21 cellular contexts compared by ENCODE assay signal in genomic region chr11:87301785-87302540, GRCh38.
"Had no signal": no experiment of that assay in that cellular context is flagged by ENCODE, and none has a peak within 500 bp of the region (broad histone marks: within the 10 kb centered on the region; RNA-seq: fewer than 3 reads in every experiment).

No MANE protein-coding gene starts in this region.

- H3K9me3 Mint-ChIP-seq: activated naive CD8-positive, alpha-beta T cell treated with anti-CD3 and anti-CD28 coated beads, Interleukin-2, amount 10 ng/mL, durations not matched to agents 7 days and 5 days; activated T-cell treated with anti-CD3 and anti-CD28 coated beads, Interleukin-2, amount 50 U/mL, for 24 hours; activated T-helper 2 cell treated with anti-CD3 and anti-CD28 coated beads, Interferon-gamma antibody, Interleukin-2, Interleukin-4, amounts not matched to agents 10 μg/mL and 5 μg/mL and 100 μg/mL, durations not matched to agents 14 hours and 24 hours and 36 hours; nephron progenitor cell; T-helper 2 cell treated with Interferon-gamma antibody and Interleukin-4, amounts not matched to agents 5 μg/mL and 100 μg/mL, for 36 hours; WTC11 had no signal

- H3K4me3 Mint-ChIP-seq: activated CD4-positive, alpha-beta T cell treated with anti-CD3 and anti-CD28 coated beads for 36 hours; activated CD8-positive, alpha-beta T cell treated with anti-CD3 and anti-CD28 coated beads for 36 hours; activated naive CD8-positive, alpha-beta T cell treated with anti-CD3 and anti-CD28 coated beads, Interleukin-2, amount 10 ng/mL, durations not matched to agents 7 days and 5 days; activated T-cell treated with anti-CD3 and anti-CD28 coated beads, Interleukin-2, amount 50 U/mL, for 24 hours; effector memory CD8-positive, alpha-beta T cell; nephron progenitor cell; T-helper 2 cell treated with Interferon-gamma antibody and Interleukin-4, amounts not matched to agents 5 μg/mL and 100 μg/mL, for 36 hours; WTC11 had no signal

- H3K36me3 ChIP-seq: cardiac muscle cell, lower lobe of right lung, vagina had no signal

- H3K36me3 Mint-ChIP-seq: WTC11 had no signal

- H3K9me3 ChIP-seq: lower lobe of right lung, vagina had no signal

- DNase-seq: activated CD4-positive, alpha-beta T cell treated with anti-CD3 and anti-CD28 coated beads for 36 hours; activated CD8-positive, alpha-beta T cell treated with anti-CD3 and anti-CD28 coated beads for 36 hours; activated naive CD4-positive, alpha-beta T cell treated with Interleukin-2 at 50 U/mL for 16 hours; activated naive CD8-positive, alpha-beta T cell treated with anti-CD3 and anti-CD28 coated beads, Interleukin-2, amount 10 ng/mL, durations not matched to agents 7 days and 5 days; activated T-cell treated with anti-CD3 and anti-CD28 coated beads, Interleukin-2, amount 50 U/mL, for 24 hours; amygdala; effector memory CD8-positive, alpha-beta T cell; left colon; lower lobe of right lung; nephron progenitor cell; occipital lobe; retina; stimulated activated CD4-positive, alpha-beta T cell treated with anti-CD3 and anti-CD28 coated beads, Interleukin-2, amount 100 ng/mL, for 24 hours; stimulated activated naive CD8-positive, alpha-beta T cell treated with anti-CD3 and anti-CD28 coated beads, Interleukin-15, Interleukin-2, amounts not matched to agents 100 U/mL and 50 U/mL, for 24 hours; trophoblast cell had no signal

- H3K27ac Mint-ChIP-seq: activated CD4-positive, alpha-beta T cell treated with anti-CD3 and anti-CD28 coated beads for 36 hours; activated CD8-positive, alpha-beta T cell treated with anti-CD3 and anti-CD28 coated beads for 36 hours; activated naive CD8-positive, alpha-beta T cell treated with anti-CD3 and anti-CD28 coated beads, Interleukin-2, amount 10 ng/mL, durations not matched to agents 7 days and 5 days; activated T-cell treated with anti-CD3 and anti-CD28 coated beads, Interleukin-2, amount 50 U/mL, for 24 hours; activated T-helper 2 cell treated with anti-CD3 and anti-CD28 coated beads, Interferon-gamma antibody, Interleukin-2, Interleukin-4, amounts not matched to agents 10 μg/mL and 5 μg/mL and 100 μg/mL, durations not matched to agents 14 hours and 24 hours and 36 hours; effector memory CD8-positive, alpha-beta T cell; T-helper 2 cell treated with Interferon-gamma antibody and Interleukin-4, amounts not matched to agents 5 μg/mL and 100 μg/mL, for 36 hours; WTC11 had no signal

- H3K4me3 ChIP-seq: cardiac muscle cell, lower lobe of right lung, vagina had no signal

- ATAC-seq: activated CD8-positive, alpha-beta T cell treated with anti-CD3 and anti-CD28 coated beads for 36 hours; stimulated activated naive CD8-positive, alpha-beta T cell treated with anti-CD3 and anti-CD28 coated beads, Interleukin-15, Interleukin-2, amounts not matched to agents 100 U/mL and 50 U/mL, for 24 hours; WTC11 had no signal

- H3K4me1 ChIP-seq: vagina had no signal

- H3K27me3 ChIP-seq: cardiac muscle cell, vagina had no signal

- H3K27ac ChIP-seq: epithelial cell of prostate, lower lobe of right lung, vagina had no signal

- H3K27me3 Mint-ChIP-seq: activated CD4-positive, alpha-beta T cell treated with anti-CD3 and anti-CD28 coated beads for 36 hours; activated CD8-positive, alpha-beta T cell treated with anti-CD3 and anti-CD28 coated beads for 36 hours; activated naive CD8-positive, alpha-beta T cell treated with anti-CD3 and anti-CD28 coated beads, Interleukin-2, amount 10 ng/mL, durations not matched to agents 7 days and 5 days; activated T-cell treated with anti-CD3 and anti-CD28 coated beads, Interleukin-2, amount 50 U/mL, for 24 hours; effector memory CD8-positive, alpha-beta T cell had no signal
